In genomic region chr1:227335587-227336020, GRCh38 we compare ENCODE assay signal across 1 cellular context.
TF ChIP-seq lines count a peak whose summit lies in the region.

No MANE protein-coding gene starts in this region.

TF ChIP-seq in K562, 482 proteins besides CTCF, POLR2A, EP300 and RAD21 (continued from another document and continues in another):
- no peak for TF ChIP-seq CHD7 (IDR thresholded peaks at IDR 0.05; ENCODE audit: low read depth, low read length)
- TF ChIP-seq NFIX (CRISPR knock-in tag; IDR thresholded peaks at IDR 0.05; ENCODE audit: low read depth), result no peak
- TF ChIP-seq PHTF2 (CRISPR knock-in tag; IDR thresholded peaks at IDR 0.05), result no peak
- no peak for TF ChIP-seq POLR2G (IDR thresholded peaks at IDR 0.05; ENCODE audit: low read depth, low read length)
- no peak for TF ChIP-seq CBX5 (IDR thresholded peaks at IDR 0.05; ENCODE audit: borderline replicate concordance, low read depth)
- no peak for TF ChIP-seq MAFK (IDR thresholded peaks at IDR 0.05; ENCODE audit: low read length)
- no peak for TF ChIP-seq ZNF639 (CRISPR knock-in tag; conservative IDR thresholded peaks at IDR 0.05 in 1 of 2, IDR thresholded peaks at IDR 0.05 in 1 of 2)
- TF ChIP-seq ARID4B (CRISPR knock-in tag; IDR thresholded peaks at IDR 0.05), result no peak
- no peak for TF ChIP-seq NR3C1 (CRISPR knock-in tag; IDR thresholded peaks at IDR 0.05)
- no peak for TF ChIP-seq ZNF217 (CRISPR knock-in tag; IDR thresholded peaks at IDR 0.05)
- no peak for TF ChIP-seq PTRF (tag; IDR thresholded peaks at IDR 0.05)
- no peak for TF ChIP-seq HES1 (IDR thresholded peaks at IDR 0.05; ENCODE audit: low read depth)
- no peak for TF ChIP-seq POLR2B (IDR thresholded peaks at IDR 0.05; ENCODE audit: low read depth, partially characterized antibody)
- no peak for TF ChIP-seq ZNF75A (CRISPR knock-in tag; IDR thresholded peaks at IDR 0.05)
- no peak for TF ChIP-seq ESRRB (CRISPR knock-in tag; IDR thresholded peaks at IDR 0.05; ENCODE audit: borderline replicate concordance)
- no peak for TF ChIP-seq ZNF175 (CRISPR knock-in tag; IDR thresholded peaks at IDR 0.05; ENCODE audit: low read depth)
- no peak for TF ChIP-seq SRSF9 (IDR thresholded peaks at IDR 0.05; ENCODE audit: borderline replicate concordance, low read depth, low read length)
- TF ChIP-seq U2AF2 (optimal IDR thresholded peaks at IDR 0.05; ENCODE audit: low read depth, low read length), result no peak
- TF ChIP-seq ETV1 (tag; conservative IDR thresholded peaks at IDR 0.05; ENCODE audit: low read depth), result 0 out of 2 replicates have a peak, but pooled peaks have one; percentile 42
- TF ChIP-seq GATAD2B (IDR thresholded peaks at IDR 0.05; ENCODE audit: borderline replicate concordance), result no peak
- no peak for TF ChIP-seq DEAF1 (CRISPR knock-in tag; IDR thresholded peaks at IDR 0.05)
- TF ChIP-seq SOX6 (IDR thresholded peaks at IDR 0.05), result peak; percentile 29; the same call in 1 of the 2 replicates
- TF ChIP-seq JUNB (CRISPR knock-in tag; conservative IDR thresholded peaks at IDR 0.05), result no peak
- TF ChIP-seq JUN (IDR thresholded peaks at IDR 0.05; ENCODE audit: borderline replicate concordance, low read depth, low read length), result peak; percentile 75
- no peak for TF ChIP-seq JUN (CRISPR knock-in tag; IDR thresholded peaks at IDR 0.05; ENCODE audit: borderline replicate concordance)
- no peak for TF ChIP-seq HNRNPUL1 (IDR thresholded peaks at IDR 0.05; ENCODE audit: low read length)
- no peak for TF ChIP-seq ZBTB43 (CRISPR knock-in tag; IDR thresholded peaks at IDR 0.05)
- TF ChIP-seq ZNF551 (CRISPR knock-in tag; IDR thresholded peaks at IDR 0.05), result no peak
- no peak for TF ChIP-seq NCOR1 (IDR thresholded peaks at IDR 0.05)
- TF ChIP-seq L3MBTL2 (IDR thresholded peaks at IDR 0.05), result 0 out of 2 replicates have a peak, but pooled peaks have one; percentile 21
- no peak for TF ChIP-seq ZNF133 (CRISPR knock-in tag; IDR thresholded peaks at IDR 0.05)
- no peak for TF ChIP-seq BRD4 (IDR thresholded peaks at IDR 0.05)
- TF ChIP-seq ZNF445 (CRISPR knock-in tag; IDR thresholded peaks at IDR 0.05; ENCODE audit: low read depth), result no peak
- TF ChIP-seq MNT (conservative IDR thresholded peaks at IDR 0.05), result 0 out of 4 replicates have a peak, but pooled peaks of 1 of the 2 experiments have one; percentile 6
- TF ChIP-seq NR1H2 (CRISPR knock-in tag; IDR thresholded peaks at IDR 0.05), result no peak
- no peak for TF ChIP-seq RHOXF2B (CRISPR knock-in tag; conservative IDR thresholded peaks at IDR 0.05)
